In genomic region chr13:53920916-53921315, GRCh38 we compare ENCODE assay signal across 20 cellular contexts.
"Had no signal": no experiment of that assay in that cellular context is flagged by ENCODE, and none has a peak within 500 bp of the region (broad histone marks: within the 10 kb centered on the region; RNA-seq: fewer than 3 reads in every experiment).

No MANE protein-coding gene starts in this region.

- H3K4me3 ChIP-seq: heart left ventricle, pancreas, tibial artery had no signal

- H3K4me3 Mint-ChIP-seq: activated B cell treated with CpG ODN at 0.5 μM for 24 hours; activated CD4-positive, alpha-beta T cell treated with anti-CD3 and anti-CD28 coated beads for 36 hours; activated naive CD4-positive, alpha-beta T cell treated with anti-CD3 and anti-CD28 coated beads for 36 hours; activated naive CD8-positive, alpha-beta T cell treated with anti-CD3 and anti-CD28 coated beads, Interleukin-2, amount 10 ng/mL, durations not matched to agents 7 days and 5 days; activated T-cell treated with anti-CD3 and anti-CD28 coated beads, Interleukin-2, amount 50 U/mL, for 72 hours; naive thymus-derived CD4-positive, alpha-beta T cell; stimulated activated effector memory CD8-positive, alpha-beta T cell treated with anti-CD3 and anti-CD28 coated beads, Interleukin-12 subunit alpha, Interleukin-12 subunit beta, amount 100 ng/mL, for 72 hours; stimulated activated naive CD8-positive, alpha-beta T cell treated with anti-CD3 and anti-CD28 coated beads, Interleukin-15, amount 100 ng/mL, for 72 hours had no signal

- H3K9me3 ChIP-seq: heart left ventricle, neutrophil, pancreas, tibial artery had no signal

- H3K36me3 Mint-ChIP-seq: activated naive CD8-positive, alpha-beta T cell treated with anti-CD3 and anti-CD28 coated beads, Interleukin-2, amount 10 ng/mL, durations not matched to agents 7 days and 5 days; stimulated activated effector memory CD8-positive, alpha-beta T cell treated with anti-CD3 and anti-CD28 coated beads, Interleukin-12 subunit alpha, Interleukin-12 subunit beta, amount 100 ng/mL, for 72 hours had no signal

- H3K4me1 ChIP-seq: heart left ventricle, pancreas, tibial artery had no signal

- H3K36me3 ChIP-seq: heart left ventricle, neutrophil, pancreas, tibial artery had no signal

- DNase-seq: activated B cell treated with CpG ODN at 0.5 μM for 24 hours; activated CD4-positive, alpha-beta T cell treated with anti-CD3 and anti-CD28 coated beads for 36 hours; activated CD4-positive, alpha-beta T cell treated with anti-CD3 and anti-CD28 coated beads, Interleukin-2, amount 50 U/mL, for 48 hours; activated effector memory CD4-positive, alpha-beta T cell treated with Interleukin-2 at 50 U/mL for 16 hours; activated naive CD4-positive, alpha-beta T cell treated with anti-CD3 and anti-CD28 coated beads for 36 hours; activated naive CD8-positive, alpha-beta T cell treated with anti-CD3 and anti-CD28 coated beads, Interleukin-2, amount 10 ng/mL, durations not matched to agents 7 days and 5 days; activated T-cell treated with anti-CD3 and anti-CD28 coated beads, Interleukin-2, amount 50 U/mL, for 72 hours; amniotic stem cell; cortex of kidney; left cardiac atrium; naive thymus-derived CD4-positive, alpha-beta T cell; stimulated activated CD4-positive, alpha-beta T cell treated with anti-CD3 and anti-CD28 coated beads, Interleukin-1b, Interleukin-23, amount 100 ng/mL, for 48 hours; stimulated activated naive CD8-positive, alpha-beta T cell treated with anti-CD3 and anti-CD28 coated beads, Interleukin-15, amount 100 ng/mL, for 72 hours; T1000; tibial artery had no signal

- H3K27ac ChIP-seq: epithelial cell of prostate, heart left ventricle, neutrophil, pancreas, tibial artery had no signal

- H3K4me1 Mint-ChIP-seq: activated B cell treated with CpG ODN at 0.5 μM for 24 hours; activated CD4-positive, alpha-beta T cell treated with anti-CD3 and anti-CD28 coated beads for 36 hours; activated naive CD8-positive, alpha-beta T cell treated with anti-CD3 and anti-CD28 coated beads, Interleukin-2, amount 10 ng/mL, durations not matched to agents 7 days and 5 days; naive thymus-derived CD4-positive, alpha-beta T cell; stimulated activated effector memory CD8-positive, alpha-beta T cell treated with anti-CD3 and anti-CD28 coated beads, Interleukin-12 subunit alpha, Interleukin-12 subunit beta, amount 100 ng/mL, for 72 hours; stimulated activated naive CD8-positive, alpha-beta T cell treated with anti-CD3 and anti-CD28 coated beads, Interleukin-15, amount 100 ng/mL, for 72 hours had no signal

- H3K27me3 Mint-ChIP-seq: activated B cell treated with CpG ODN at 0.5 μM for 24 hours; activated CD4-positive, alpha-beta T cell treated with anti-CD3 and anti-CD28 coated beads for 36 hours; activated naive CD8-positive, alpha-beta T cell treated with anti-CD3 and anti-CD28 coated beads, Interleukin-2, amount 10 ng/mL, durations not matched to agents 7 days and 5 days; naive thymus-derived CD4-positive, alpha-beta T cell; stimulated activated naive CD8-positive, alpha-beta T cell treated with anti-CD3 and anti-CD28 coated beads, Interleukin-15, amount 100 ng/mL, for 72 hours had no signal

- H3K27ac Mint-ChIP-seq: activated B cell treated with CpG ODN at 0.5 μM for 24 hours; activated CD4-positive, alpha-beta T cell treated with anti-CD3 and anti-CD28 coated beads for 36 hours; activated naive CD4-positive, alpha-beta T cell treated with anti-CD3 and anti-CD28 coated beads for 36 hours; activated naive CD8-positive, alpha-beta T cell treated with anti-CD3 and anti-CD28 coated beads, Interleukin-2, amount 10 ng/mL, durations not matched to agents 7 days and 5 days; activated T-cell treated with anti-CD3 and anti-CD28 coated beads, Interleukin-2, amount 50 U/mL, for 72 hours; naive thymus-derived CD4-positive, alpha-beta T cell; stimulated activated effector memory CD8-positive, alpha-beta T cell treated with anti-CD3 and anti-CD28 coated beads, Interleukin-12 subunit alpha, Interleukin-12 subunit beta, amount 100 ng/mL, for 72 hours; stimulated activated naive CD8-positive, alpha-beta T cell treated with anti-CD3 and anti-CD28 coated beads, Interleukin-15, amount 100 ng/mL, for 72 hours had no signal

- H3K27me3 ChIP-seq: heart left ventricle, neutrophil, pancreas, tibial artery had no signal
